8 cellular contexts compared by ENCODE assay signal in genomic region chr10:101214446-101215396, GRCh38. TPM values are rescaled to one million over a fixed set of nuclear protein-coding genes. Genes with fewer than 3 reads are reported as not detected.
DNase-seq lines count a peak whose midpoint lies in the region; ATAC-seq and TF ChIP-seq lines count a peak whose summit lies in the region.

No MANE protein-coding gene starts in this region.

- peaks cover 83% of the 10 kb centered on the region for H3K27me3 ChIP-seq in kidney epithelial cell (ENCODE audit: control insufficient read depth, insufficient read depth, low read length)

- DNase-seq in AG09309 (ENCODE audit: low read depth) (no peak), NCI-H146 (lab: John Stamatoyannopoulos, UW) (peak; percentile 70), T47D (ENCODE audit: low read depth in 1 of 2, low spot score in 1 of 2) (peak; percentile 74 to 78), kidney epithelial cell (ENCODE audit: low read depth) (no peak)
- peak; percentile 74 to 75 for DNase-seq in stimulated activated CD4-positive, alpha-beta T cell treated with anti-CD3 and anti-CD28 coated beads, Interleukin-4, amount 100 ng/mL, for 48 hours (ENCODE audit: low read depth in 2 of 2)

- TF ChIP-seq CTCF in AG09309 (IDR thresholded peaks at IDR 0.05; ENCODE audit: control insufficient read depth, insufficient read depth, low read depth, low read length, missing control alignments), result peak; percentile 90
- TF ChIP-seq CTCF in WI38 (IDR thresholded peaks at IDR 0.05; ENCODE audit: low read depth, low read length), result peak; percentile 72
- TF ChIP-seq CTCF in kidney epithelial cell (IDR thresholded peaks at IDR 0.05; ENCODE audit: insufficient read depth, low read length, poor library complexity, severe bottlenecking), result peak; percentile 91

- in situ Hi-C loops in T47D (cut with HindIII; ENCODE audit: low pct_unique_long_range_greater_than_20kb, low sequenced_read_pairs), result no loop called here

- no peaks in the 10 kb centered on the region for H3K36me3 ChIP-seq in kidney epithelial cell (ENCODE audit: control insufficient read depth, insufficient read depth, low read length)

- ATAC-seq in GM19035 (IDR thresholded peaks at IDR 0.05; ENCODE audit: unreplicated experiment) (peak; percentile 59), GM18870 (IDR thresholded peaks at IDR 0.05; ENCODE audit: unreplicated experiment) (no peak)

- H3K4me3 ChIP-seq in AG09309 (ENCODE audit: control insufficient read depth, low read depth, low read length), result no peak overlapping the region
- no peak overlapping the region for H3K4me3 ChIP-seq in WI38 (ENCODE audit: low read depth, low read length)
- H3K4me3 ChIP-seq in kidney epithelial cell (ENCODE audit: low read depth, low read length), result no peak overlapping the region

RNA-seq across cellular contexts. Expression of gene LBX1, which starts 14.5 kb away (rescaled TPM):
- not detected in 2 replicates for total RNA-seq in kidney epithelial cell

Comparison
In these comparisons a context has a peak if more than half of its experiments do, and no peak if none do; other contexts are left out.
1. DNase-seq: peak in NCI-H146 (single experiment), T47D (2 of 2) and stimulated activated CD4-positive, alpha-beta T cell treated with anti-CD3 and anti-CD28 coated beads, Interleukin-4, amount 100 ng/mL, for 48 hours (2 of 2); none in AG09309 (single experiment) and kidney epithelial cell (single experiment).
2. Peak in every context shown above with its lines, with median percentiles within 50 percentile points of each other: CTCF ChIP-seq.